In genomic region chr9:31445960-31446359, GRCh38 we compare ENCODE assay signal across 10 cellular contexts.
A peak's percentile ranks its signal among the peaks of the same experiment; 100 is the strongest.
DNase-seq lines count a peak whose midpoint lies in the region; ATAC-seq and TF ChIP-seq lines count a peak whose summit lies in the region.
"Had no signal": no experiment of that assay in that cellular context is flagged by ENCODE, and none has a peak within 500 bp of the region (broad histone marks: within the 10 kb centered on the region; RNA-seq: fewer than 3 reads in every experiment).

No MANE protein-coding gene starts in this region.

- no peaks in the 10 kb centered on the region for H3K27me3 ChIP-seq in effector memory CD4-positive, alpha-beta T cell (replicated peaks; ENCODE audit: control insufficient read depth, insufficient read depth, low read length, poor library complexity, severe bottlenecking)
- no peaks in the 10 kb centered on the region for H3K27me3 ChIP-seq in Peyer's patch

- no peaks in the 10 kb centered on the region for H3K27me3 Mint-ChIP-seq in nephron progenitor cell (ENCODE audit: low read depth, poor library complexity)

- TF ChIP-seq CTCF in nephron progenitor cell (IDR thresholded peaks at IDR 0.05) (no peak), Peyer's patch (IDR thresholded peaks at IDR 0.05) (no peak)

- no peak overlapping the region for H3K4me3 Mint-ChIP-seq in nephron progenitor cell

- H3K9me3 ChIP-seq in effector memory CD4-positive, alpha-beta T cell (ENCODE audit: control insufficient read depth, low read length): no peaks in the 10 kb centered on the region
- no peaks in the 10 kb centered on the region for H3K9me3 ChIP-seq in Peyer's patch

- no peaks in the 10 kb centered on the region for H3K36me3 ChIP-seq in effector memory CD4-positive, alpha-beta T cell (ENCODE audit: control insufficient read depth, insufficient read depth, low read length)
- H3K36me3 ChIP-seq in Peyer's patch: no peaks in the 10 kb centered on the region

- ATAC-seq in GM19043 (IDR thresholded peaks at IDR 0.05; ENCODE audit: low read depth, unreplicated experiment): peak; percentile 71
- ATAC-seq in GM21786 (IDR thresholded peaks at IDR 0.05; ENCODE audit: unreplicated experiment): peak; percentile 78
- ATAC-seq in HG03378 (IDR thresholded peaks at IDR 0.05; ENCODE audit: unreplicated experiment): peak; percentile 86
- no peak for ATAC-seq in activated CD4-positive, CD25-positive, alpha-beta regulatory T cell treated with anti-CD3 and anti-CD28 coated beads, Interleukin-2, amount 50 U/mL, for 24 hours
- ATAC-seq: sciatic nerve had no signal

- H3K4me1 Mint-ChIP-seq in nephron progenitor cell: peaks cover 29% of the 10 kb centered on the region

- no peak overlapping the region for H3K27ac ChIP-seq in effector memory CD4-positive, alpha-beta T cell (ENCODE audit: insufficient read depth, low read length, poor library complexity, severe bottlenecking)
- no peak overlapping the region for H3K27ac ChIP-seq in Peyer's patch

- no peak for DNase-seq in nephron progenitor cell
- DNase-seq in effector memory CD4-positive, alpha-beta T cell: no peak
- no peak for DNase-seq in Peyer's patch
- DNase-seq: foreskin melanocyte, T1000 had no signal

- no peak overlapping the region for H3K4me3 ChIP-seq in effector memory CD4-positive, alpha-beta T cell (ENCODE audit: insufficient read depth, low read depth, low read length, poor library complexity, severe bottlenecking)
- H3K4me3 ChIP-seq in Peyer's patch: no peak overlapping the region

- no peaks in the 10 kb centered on the region for H3K9me3 Mint-ChIP-seq in nephron progenitor cell

- peak overlapping the region; percentile 70 for H3K27ac Mint-ChIP-seq in nephron progenitor cell

- TF ChIP-seq POLR2A in Peyer's patch (IDR thresholded peaks at IDR 0.05): no peak

- no peaks in the 10 kb centered on the region for H3K36me3 Mint-ChIP-seq in nephron progenitor cell (ENCODE audit: low read depth)

- H3K4me1 ChIP-seq in effector memory CD4-positive, alpha-beta T cell (ENCODE audit: control insufficient read depth, insufficient read depth, low read length, poor library complexity, severe bottlenecking): no peaks in the 10 kb centered on the region
- H3K4me1 ChIP-seq in Peyer's patch: no peaks in the 10 kb centered on the region

Comparison
In these comparisons a context has a peak if more than half of its experiments do, and no peak if none do; other contexts are left out.
1. ATAC-seq: peak in GM19043 (single experiment), GM21786 (single experiment) and HG03378 (single experiment); none in activated CD4-positive, CD25-positive, alpha-beta regulatory T cell treated with anti-CD3 and anti-CD28 coated beads, Interleukin-2, amount 50 U/mL, for 24 hours (0 of 2).